ENCODE assay signal across 33 cellular contexts in the genomic region with DNA sequence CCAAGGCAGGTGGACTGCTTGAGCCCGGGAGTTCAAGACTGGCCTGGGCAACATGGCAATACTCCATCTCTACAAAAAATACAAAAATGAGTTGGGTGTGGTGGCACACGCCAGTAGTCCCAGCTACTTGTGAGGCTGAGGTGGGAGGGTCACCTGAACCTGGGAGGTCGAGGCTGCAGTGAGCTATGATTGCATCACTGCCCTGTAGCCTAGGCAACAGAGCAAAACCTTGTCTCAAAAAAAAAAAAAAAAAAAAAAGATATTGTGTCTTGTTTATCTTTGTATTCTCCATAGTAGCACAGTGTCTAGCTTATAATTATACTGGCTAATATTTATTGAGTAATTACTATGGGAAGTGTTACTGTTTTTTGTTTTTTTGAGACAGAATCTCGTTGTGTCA. TPM values are rescaled to one million over a fixed set of nuclear protein-coding genes. Genes with fewer than 3 reads are reported as not detected.
"Had no signal": no experiment of that assay in that cellular context is flagged by ENCODE, and none has a peak within 500 bp of the region (broad histone marks: within the 10 kb centered on the region; RNA-seq: fewer than 3 reads in every experiment).

No MANE protein-coding gene starts in this region.

- ATAC-seq: activated T-cell treated with anti-CD3 and anti-CD28 coated beads, Interleukin-2, amount 50 U/mL, for 72 hours; Panc1 had no signal

- H3K27ac Mint-ChIP-seq: activated CD4-positive, alpha-beta memory T cell treated with anti-CD3 and anti-CD28 coated beads, Interleukin-2, amount 10 ng/mL, durations not matched to agents 7 days and 5 days; activated naive CD4-positive, alpha-beta T cell treated with anti-CD3 and anti-CD28 coated beads, Interleukin-2, amount 50 U/mL, for 24 hours; activated naive CD8-positive, alpha-beta T cell treated with anti-CD3 and anti-CD28 coated beads, Interleukin-2, amount 10 ng/mL, durations not matched to agents 7 days and 5 days; activated T-cell treated with anti-CD3 and anti-CD28 coated beads, Interleukin-2, amount 50 U/mL, for 72 hours; activated T-helper 2 cell treated with anti-CD3 and anti-CD28 coated beads, Interferon-gamma antibody, Interleukin-2, Interleukin-4, amounts not matched to agents 10 μg/mL and 5 μg/mL and 100 μg/mL, durations not matched to agents 14 hours and 24 hours and 36 hours had no signal

- H3K4me3 ChIP-seq: ascending aorta, cardiac muscle cell, SJCRH30, SK-N-MC had no signal

- H3K27me3 ChIP-seq: ascending aorta had no signal

- H3K9me3 Mint-ChIP-seq: activated CD4-positive, alpha-beta memory T cell treated with anti-CD3 and anti-CD28 coated beads, Interleukin-2, amount 10 ng/mL, durations not matched to agents 7 days and 5 days; activated naive CD4-positive, alpha-beta T cell treated with anti-CD3 and anti-CD28 coated beads, Interleukin-2, amount 50 U/mL, for 24 hours; activated naive CD8-positive, alpha-beta T cell treated with anti-CD3 and anti-CD28 coated beads, Interleukin-2, amount 10 ng/mL, durations not matched to agents 7 days and 5 days; activated T-cell treated with anti-CD3 and anti-CD28 coated beads, Interleukin-2, amount 50 U/mL, for 72 hours; activated T-helper 2 cell treated with anti-CD3 and anti-CD28 coated beads, Interferon-gamma antibody, Interleukin-2, Interleukin-4, amounts not matched to agents 10 μg/mL and 5 μg/mL and 100 μg/mL, durations not matched to agents 14 hours and 24 hours and 36 hours; central memory CD8-positive, alpha-beta T cell had no signal

- H3K4me3 Mint-ChIP-seq: activated CD4-positive, alpha-beta memory T cell treated with anti-CD3 and anti-CD28 coated beads, Interleukin-2, amount 10 ng/mL, durations not matched to agents 7 days and 5 days; activated naive CD4-positive, alpha-beta T cell treated with anti-CD3 and anti-CD28 coated beads, Interleukin-2, amount 50 U/mL, for 24 hours; activated naive CD8-positive, alpha-beta T cell treated with anti-CD3 and anti-CD28 coated beads, Interleukin-2, amount 10 ng/mL, durations not matched to agents 7 days and 5 days; activated T-cell treated with anti-CD3 and anti-CD28 coated beads, Interleukin-2, amount 50 U/mL, for 72 hours; central memory CD8-positive, alpha-beta T cell had no signal

- H3K4me1 ChIP-seq: ascending aorta, SJCRH30 had no signal

- H3K36me3 Mint-ChIP-seq: activated naive CD4-positive, alpha-beta T cell treated with anti-CD3 and anti-CD28 coated beads, Interleukin-2, amount 50 U/mL, for 24 hours; activated naive CD8-positive, alpha-beta T cell treated with anti-CD3 and anti-CD28 coated beads, Interleukin-2, amount 10 ng/mL, durations not matched to agents 7 days and 5 days had no signal

- DNase-seq: activated CD4-positive, alpha-beta memory T cell treated with anti-CD3 and anti-CD28 coated beads, Interleukin-2, amount 10 ng/mL, durations not matched to agents 7 days and 5 days; activated CD4-positive, alpha-beta T cell treated with anti-CD3 and anti-CD28 coated beads for 1 hour; activated CD4-positive, alpha-beta T cell treated with anti-CD3 and anti-CD28 coated beads for 48 hours; activated CD4-positive, CD25-positive, alpha-beta regulatory T cell; activated CD8-positive, alpha-beta memory T cell treated with anti-CD3 and anti-CD28 coated beads for 24 hours; activated gamma-delta T cell; activated naive CD4-positive, alpha-beta T cell treated with Interleukin-2 at 50 U/mL for 16 hours; activated naive CD8-positive, alpha-beta T cell treated with anti-CD3 and anti-CD28 coated beads, Interleukin-2, amount 10 ng/mL, durations not matched to agents 7 days and 5 days; activated T-cell treated with anti-CD3 and anti-CD28 coated beads, Interleukin-2, amount 50 U/mL, for 1 hour; activated T-cell treated with anti-CD3 and anti-CD28 coated beads, Interleukin-2, amount 50 U/mL, for 72 hours; amygdala; NCI-H1092 treated with DMSO at 0.1 percent for 48 hours; NCI-H1694; NCI-H1930; NCI-H2081 treated with DMSO at 0.1 percent for 48 hours; NCI-H226; NCI-H446 treated with DMSO at 0.1 percent for 48 hours; NCI-H524 treated with DMSO at 0.1 percent for 48 hours; SHP77; SJCRH30; T1000; WERI-Rb-1 had no signal

- H3K27me3 Mint-ChIP-seq: activated naive CD4-positive, alpha-beta T cell treated with anti-CD3 and anti-CD28 coated beads, Interleukin-2, amount 50 U/mL, for 24 hours had no signal

- H3K4me1 Mint-ChIP-seq: activated CD4-positive, alpha-beta memory T cell treated with anti-CD3 and anti-CD28 coated beads, Interleukin-2, amount 10 ng/mL, durations not matched to agents 7 days and 5 days; activated naive CD4-positive, alpha-beta T cell treated with anti-CD3 and anti-CD28 coated beads, Interleukin-2, amount 50 U/mL, for 24 hours; activated naive CD8-positive, alpha-beta T cell treated with anti-CD3 and anti-CD28 coated beads, Interleukin-2, amount 10 ng/mL, durations not matched to agents 7 days and 5 days; central memory CD8-positive, alpha-beta T cell had no signal

- H3K36me3 ChIP-seq: ascending aorta, cardiac muscle cell, SJCRH30, WERI-Rb-1 had no signal

- H3K9me3 ChIP-seq: ascending aorta, SJCRH30 had no signal

- H3K27ac ChIP-seq: ascending aorta, cardiac muscle cell, SJCRH30, SK-N-MC, WERI-Rb-1 had no signal

RNA-seq across cellular contexts. Expression of a gene that starts 15.8 kb away (rescaled TPM):
- total RNA-seq: activated CD4-positive, alpha-beta memory T cell treated with anti-CD3 and anti-CD28 coated beads, Interleukin-2, amount 10 ng/mL, durations not matched to agents 7 days and 5 days; activated naive CD8-positive, alpha-beta T cell treated with anti-CD3 and anti-CD28 coated beads, Interleukin-2, amount 10 ng/mL, durations not matched to agents 7 days and 5 days; activated T-helper 2 cell treated with anti-CD3 and anti-CD28 coated beads, Interferon-gamma antibody, Interleukin-2, Interleukin-4, amounts not matched to agents 10 μg/mL and 5 μg/mL and 100 μg/mL, durations not matched to agents 14 hours and 24 hours and 36 hours; ascending aorta; cardiac muscle cell; M059J; RPMI7951; SJCRH30; T-helper 1 cell treated with Interleukin-12 subunit alpha and Interleukin-12 subunit beta and Interleukin-4 antibody, amounts not matched to agents 30 ng/mL and 1 ng/mL, for 36 hours; T-helper 2 cell treated with Interferon-gamma antibody and Interleukin-4, amounts not matched to agents 100 ng/mL and 5 ng/mL, for 36 hours had no signal

RNA-seq across cellular contexts. Expression of a gene that starts 20.4 kb away (rescaled TPM):
- total RNA-seq: activated naive CD8-positive, alpha-beta T cell treated with anti-CD3 and anti-CD28 coated beads, Interleukin-2, amount 10 ng/mL, durations not matched to agents 7 days and 5 days; activated T-helper 2 cell treated with anti-CD3 and anti-CD28 coated beads, Interferon-gamma antibody, Interleukin-2, Interleukin-4, amounts not matched to agents 10 μg/mL and 5 μg/mL and 100 μg/mL, durations not matched to agents 14 hours and 24 hours and 36 hours; ascending aorta; cardiac muscle cell; M059J; RPMI7951; SJCRH30; T-helper 1 cell treated with Interleukin-12 subunit alpha and Interleukin-12 subunit beta and Interleukin-4 antibody, amounts not matched to agents 30 ng/mL and 1 ng/mL, for 36 hours; T-helper 2 cell treated with Interferon-gamma antibody and Interleukin-4, amounts not matched to agents 100 ng/mL and 5 ng/mL, for 36 hours had no signal

RNA-seq across cellular contexts. Expression of a gene that starts 45.2 kb away (rescaled TPM):
- total RNA-seq: T-helper 2 cell treated with Interferon-gamma antibody and Interleukin-4, amounts not matched to agents 100 ng/mL and 5 ng/mL, for 36 hours had no signal
- polyA plus RNA-seq: cardiac muscle cell had no signal
